ENCODE assay signal across 7 cellular contexts in genomic region chr16:29200681-29201080, GRCh38.
DNase-seq lines count a peak whose midpoint lies in the region; ATAC-seq and TF ChIP-seq lines count a peak whose summit lies in the region.
"Not testable (repeated sequence)": the region's sequence is repeated elsewhere in the genome, so short reads cannot be mapped to it uniquely, and the experiment has no call there.

No MANE protein-coding gene starts in this region.

- not testable (repeated sequence) for H3K4me2 ChIP-seq in fibroblast of lung (ENCODE audit: extremely low read depth, insufficient read depth, low read length)

- not testable (repeated sequence) for H3K36me3 ChIP-seq in breast epithelium; fibroblast of lung (ENCODE audit: control insufficient read depth, insufficient read depth, low read length); right atrium auricular region; sigmoid colon; upper lobe of right lung

- not testable (repeated sequence) for TF ChIP-seq CTCF in breast epithelium (IDR thresholded peaks at IDR 0.05); fibroblast of lung (conservative IDR thresholded peaks at IDR 0.05 in 1 of 2, IDR thresholded peaks at IDR 0.05 in 1 of 2; ENCODE audit: low read depth in 1 of 2, low read length in 2 of 2); right atrium auricular region (IDR thresholded peaks at IDR 0.05); mesothelial cell of epicardium (IDR thresholded peaks at IDR 0.05; ENCODE audit: unreplicated experiment); sigmoid colon (IDR thresholded peaks at IDR 0.05); upper lobe of right lung (IDR thresholded peaks at IDR 0.05)

- H3K27ac Mint-ChIP-seq in mesothelial cell of epicardium, result peak overlapping the region; percentile 96

- not testable (repeated sequence) for H3K36me3 Mint-ChIP-seq in mesothelial cell of epicardium

- H2AFZ ChIP-seq in fibroblast of lung (ENCODE audit: low read length), result not testable (repeated sequence)

- not testable (repeated sequence) for H3K27me3 ChIP-seq in breast epithelium; fibroblast of lung (ENCODE audit: control insufficient read depth, insufficient read depth, low read length); right atrium auricular region; sigmoid colon; upper lobe of right lung

- intact Hi-C loops in breast epithelium (cut with DNase I; ENCODE audit: low total_unique reads); sigmoid colon (cut with DNase I); upper lobe of right lung (cut with DNase I): not testable (repeated sequence)

- H3K9me3 ChIP-seq in breast epithelium; fibroblast of lung (ENCODE audit: control insufficient read depth, insufficient read depth, low read depth, low read length); right atrium auricular region; sigmoid colon; upper lobe of right lung: not testable (repeated sequence)

- peak; percentile 17 for DNase-seq in NCI-H2171 treated with DMSO at 0.1 percent for 48 hours (lab: John Stamatoyannopoulos, UW)
- not testable (repeated sequence) for DNase-seq in breast epithelium (ENCODE audit: low spot score in 2 of 2); fibroblast of lung (ENCODE audit: low read depth in 2 of 2); mesothelial cell of epicardium (ENCODE audit: low spot score in 2 of 2, unreplicated experiment in 2 of 2)
- DNase-seq in right atrium auricular region (ENCODE audit: low spot score), result peak; percentile 9
- DNase-seq in sigmoid colon, result peak; percentile 58
- peak; percentile 16 for DNase-seq in upper lobe of right lung

- not testable (repeated sequence) for H3K27me3 Mint-ChIP-seq in mesothelial cell of epicardium (ENCODE audit: low read depth)

- not testable (repeated sequence) for H3K79me2 ChIP-seq in fibroblast of lung (ENCODE audit: control insufficient read depth, insufficient read depth, low read length)

- 88 to 89% methylated on average over 9 of the region's 9 CpGs for WGBS in sigmoid colon, 2 donors

- H3K9me3 Mint-ChIP-seq in mesothelial cell of epicardium, result not testable (repeated sequence)

- not testable (repeated sequence) for H4K20me1 ChIP-seq in fibroblast of lung (ENCODE audit: control insufficient read depth, extremely low read depth, insufficient read depth, low read length)

- H3K4me3 Mint-ChIP-seq in mesothelial cell of epicardium, result not testable (repeated sequence)

- not testable (repeated sequence) for H3K4me3 ChIP-seq in breast epithelium, right atrium auricular region, sigmoid colon, upper lobe of right lung
- peak overlapping the region in 1 of 4 experiments; percentile 7 for H3K4me3 ChIP-seq in fibroblast of lung (replicated peaks in 1 of 4; ENCODE audit: control extremely low read depth in 1 of 4, insufficient read depth in 1 of 4, low read depth in 3 of 4, low read length in 4 of 4)

- not testable (repeated sequence) for TF ChIP-seq POLR2A in breast epithelium (IDR thresholded peaks at IDR 0.05); sigmoid colon (IDR thresholded peaks at IDR 0.05)

- not testable (repeated sequence) for TF ChIP-seq EP300 in sigmoid colon (IDR thresholded peaks at IDR 0.05)

- not testable (repeated sequence) for H3K4me1 ChIP-seq in breast epithelium, upper lobe of right lung
- peaks cover 24% of the 10 kb centered on the region for H3K4me1 ChIP-seq in fibroblast of lung (ENCODE audit: control insufficient read depth, extremely low read depth, insufficient read depth, low read length)
- H3K4me1 ChIP-seq in right atrium auricular region, result peaks cover 0 to 25% of the 10 kb centered on the region in 2 donors
- peaks cover 0 to 68% (median 51%) of the 10 kb centered on the region in 4 donors for H3K4me1 ChIP-seq in sigmoid colon

- H3K9ac ChIP-seq in fibroblast of lung (ENCODE audit: insufficient read depth, low read length), result not testable (repeated sequence)

- peak overlapping the region; percentile 17 to 81 for H3K27ac ChIP-seq in breast epithelium
- H3K27ac ChIP-seq in fibroblast of lung (ENCODE audit: insufficient read depth, low read length), result peak overlapping the region; percentile 89
- peak overlapping the region; percentile 81 to 83 for H3K27ac ChIP-seq in right atrium auricular region
- H3K27ac ChIP-seq in sigmoid colon, result peak overlapping the region; percentile 82 to 88 (median 87)
- H3K27ac ChIP-seq in upper lobe of right lung, result not testable (repeated sequence)

- not testable (repeated sequence) for ATAC-seq in upper lobe of right lung

- H3K4me1 Mint-ChIP-seq in mesothelial cell of epicardium, result peaks cover 50% of the 10 kb centered on the region
